In genomic region chr2:184646177-184646576, GRCh38 we compare ENCODE assay signal across 10 cellular contexts. TPM values are rescaled to one million over a fixed set of nuclear protein-coding genes. Genes with fewer than 3 reads are reported as not detected.
A peak's percentile ranks its signal among the peaks of the same experiment; 100 is the strongest.
DNase-seq lines count a peak whose midpoint lies in the region; ATAC-seq and TF ChIP-seq lines count a peak whose summit lies in the region.
"Had no signal": no experiment of that assay in that cellular context is flagged by ENCODE, and none has a peak within 500 bp of the region (broad histone marks: within the 10 kb centered on the region; RNA-seq: fewer than 3 reads in every experiment).

No MANE protein-coding gene starts in this region.

- no peaks in the 10 kb centered on the region for H3K9me3 ChIP-seq in upper lobe of left lung
- H3K9me3 ChIP-seq: neutrophil, SJSA1 had no signal

- DNase-seq in choroid plexus epithelial cell (ENCODE audit: low read depth) (peak; percentile 52), upper lobe of left lung (peak in 1 of 2 donors; percentile 38), SHP77 (lab: John Stamatoyannopoulos, UW) (no peak), NCI-H1694 treated with DMSO at 0.1 percent for 48 hours (lab: John Stamatoyannopoulos, UW) (no peak), NCI-H1930 (lab: John Stamatoyannopoulos, UW) (no peak)
- DNase-seq: activated T-cell treated with anti-CD3 and anti-CD28 coated beads, Interleukin-2, amount 50 U/mL, for 4 hours had no signal

- peak; percentile 81 for ATAC-seq in GM19463 (IDR thresholded peaks at IDR 0.05; ENCODE audit: unreplicated experiment)
- ATAC-seq in HG03469 (IDR thresholded peaks at IDR 0.05; ENCODE audit: unreplicated experiment), result peak; percentile 72
- ATAC-seq in upper lobe of left lung (ENCODE audit: low FRiP score in 2 of 2), result peak; percentile 31 to 77
- ATAC-seq: activated T-cell treated with anti-CD3 and anti-CD28 coated beads, Interleukin-2, amount 50 U/mL, for 4 hours had no signal

- H3K36me3 ChIP-seq in upper lobe of left lung, result no peaks in the 10 kb centered on the region
- H3K36me3 ChIP-seq: neutrophil, SJSA1 had no signal

- no peaks in the 10 kb centered on the region for H3K27me3 ChIP-seq in upper lobe of left lung
- H3K27me3 ChIP-seq: neutrophil, SJSA1 had no signal

- TF ChIP-seq CTCF in choroid plexus epithelial cell (conservative IDR thresholded peaks at IDR 0.05; ENCODE audit: low read depth, low read length), result no peak
- no peak for TF ChIP-seq CTCF in upper lobe of left lung (IDR thresholded peaks at IDR 0.05)

- no peak overlapping the region for H3K4me3 ChIP-seq in choroid plexus epithelial cell (ENCODE audit: low read depth, low read length)
- no peak overlapping the region for H3K4me3 ChIP-seq in upper lobe of left lung
- H3K4me3 ChIP-seq: SJSA1 had no signal

- no peak for TF ChIP-seq POLR2A in upper lobe of left lung (IDR thresholded peaks at IDR 0.05)

- WGBS in upper lobe of left lung, 2 donors, result 48 to 65% methylated on average over 2 of the region's 2 CpGs

- H3K27ac ChIP-seq in upper lobe of left lung, result no peak overlapping the region
- H3K27ac ChIP-seq: neutrophil, SJSA1 had no signal

- no peaks in the 10 kb centered on the region for H3K4me1 ChIP-seq in upper lobe of left lung
- H3K4me1 ChIP-seq: SJSA1 had no signal

- TF ChIP-seq EP300 in upper lobe of left lung (IDR thresholded peaks at IDR 0.05), result no peak

RNA-seq across cellular contexts. Expression of gene ZNF804A, which starts 47.8 kb away (rescaled TPM):
- under 1 TPM in 5 of 6 donors, not detected in 1; 0.46 to 0.89 (median 0.77) TPM for total RNA-seq in upper lobe of left lung
- total RNA-seq: activated T-cell treated with anti-CD3 and anti-CD28 coated beads, Interleukin-2, amount 50 U/mL, for 4 hours had no signal
